In genomic region chr9:136225748-136226679, GRCh38 we compare ENCODE assay signal across 8 cellular contexts. TPM values are rescaled to one million over a fixed set of nuclear protein-coding genes. Genes with fewer than 3 reads are reported as not detected.
DNase-seq lines count a peak whose midpoint lies in the region; ATAC-seq, FAIRE-seq and TF ChIP-seq lines count a peak whose summit lies in the region.

No MANE protein-coding gene starts in this region.

- no peaks in the 10 kb centered on the region for H3K4me1 ChIP-seq in right atrium auricular region

- H3K4me3 Mint-ChIP-seq in activated naive CD4-positive, alpha-beta T cell treated with anti-CD3 and anti-CD28 coated beads, Interleukin-2, amount 10 ng/mL, durations not matched to agents 7 days and 5 days = no peak overlapping the region

- H3K27ac Mint-ChIP-seq in activated naive CD4-positive, alpha-beta T cell treated with anti-CD3 and anti-CD28 coated beads, Interleukin-2, amount 10 ng/mL, durations not matched to agents 7 days and 5 days = peak overlapping the region; percentile 69

- FAIRE-seq in D721Med (lab: Jason Lieb, UNC) = no peak

- no peak for DNase-seq in D721Med (ENCODE audit: insufficient read length, low spot score)
- peak; percentile 36 for DNase-seq in SHP77 treated with DMSO at 0.1 percent for 48 hours (lab: John Stamatoyannopoulos, UW)
- DNase-seq in activated naive CD4-positive, alpha-beta T cell treated with anti-CD3 and anti-CD28 coated beads, Interleukin-2, amount 10 ng/mL, durations not matched to agents 7 days and 5 days = peak; percentile 81
- no peak for DNase-seq in right atrium auricular region (ENCODE audit: low spot score)
- DNase-seq in stimulated activated CD4-positive, alpha-beta T cell treated with anti-CD3 and anti-CD28 coated beads, Interleukin-15, amount 100 ng/mL, for 48 hours (ENCODE audit: low read depth in 2 of 2) = peak; percentile 44 to 59
- no peak for DNase-seq in NCI-H128 (lab: John Stamatoyannopoulos, UW; ENCODE audit: unreplicated experiment)

- peaks cover 10% of the 10 kb centered on the region for H3K36me3 Mint-ChIP-seq in activated naive CD4-positive, alpha-beta T cell treated with anti-CD3 and anti-CD28 coated beads, Interleukin-2, amount 10 ng/mL, durations not matched to agents 7 days and 5 days

- no peak overlapping the region for H3K4me3 ChIP-seq in right atrium auricular region

- ATAC-seq in GM19438 (IDR thresholded peaks at IDR 0.05; ENCODE audit: low read depth, unreplicated experiment) = peak; percentile 52
- ATAC-seq in HG03565 (IDR thresholded peaks at IDR 0.05; ENCODE audit: unreplicated experiment) = peak; percentile 54

- H3K4me1 Mint-ChIP-seq in activated naive CD4-positive, alpha-beta T cell treated with anti-CD3 and anti-CD28 coated beads, Interleukin-2, amount 10 ng/mL, durations not matched to agents 7 days and 5 days = peaks cover 4% of the 10 kb centered on the region

- peak; percentile 86 for TF ChIP-seq CTCF in D721Med (IDR thresholded peaks at IDR 0.05; ENCODE audit: insufficient read depth, missing control alignments)
- TF ChIP-seq CTCF in right atrium auricular region (IDR thresholded peaks at IDR 0.05) = peak; percentile 54 to 77

- no peaks in the 10 kb centered on the region for H3K27me3 Mint-ChIP-seq in activated naive CD4-positive, alpha-beta T cell treated with anti-CD3 and anti-CD28 coated beads, Interleukin-2, amount 10 ng/mL, durations not matched to agents 7 days and 5 days

- no peaks in the 10 kb centered on the region for H3K9me3 ChIP-seq in right atrium auricular region

- no peak overlapping the region for H3K27ac ChIP-seq in right atrium auricular region

- H3K9me3 Mint-ChIP-seq in activated naive CD4-positive, alpha-beta T cell treated with anti-CD3 and anti-CD28 coated beads, Interleukin-2, amount 10 ng/mL, durations not matched to agents 7 days and 5 days = no peaks in the 10 kb centered on the region

- H3K27me3 ChIP-seq in right atrium auricular region = no peaks in the 10 kb centered on the region

- CTCF ChIA-PET in activated naive CD4-positive, alpha-beta T cell treated with anti-CD3 and anti-CD28 coated beads, Interleukin-2, amount 10 ng/mL, durations not matched to agents 7 days and 5 days (lab: Charles Lee) = interaction anchor here (1.2 to 1.9 kb wide), 5 partner anchors 8 to 57 kb away, joined by 3 to 8 read pairs (median 3); no protein-coding TSS in a partner anchor

- peaks cover 17% of the 10 kb centered on the region for H3K36me3 ChIP-seq in right atrium auricular region

RNA-seq across cellular contexts. Expression of gene QSOX2, which starts 19.6 kb away (rescaled TPM):
- total RNA-seq in right atrium auricular region = 1 to 10 TPM; 3.2 to 6.3 TPM

RNA-seq across cellular contexts. Expression of gene LHX3, which starts 21.1 kb away (rescaled TPM):
- under 1 TPM in 1 of 2 donors, not detected in 1; 0.16 TPM for total RNA-seq in right atrium auricular region

Comparison
In these comparisons a context has a peak if more than half of its experiments do, and no peak if none do; other contexts are left out.
1. DNase-seq: peak in SHP77 treated with DMSO at 0.1 percent for 48 hours (single experiment), activated naive CD4-positive, alpha-beta T cell treated with anti-CD3 and anti-CD28 coated beads, Interleukin-2, amount 10 ng/mL, durations not matched to agents 7 days and 5 days (single experiment) and stimulated activated CD4-positive, alpha-beta T cell treated with anti-CD3 and anti-CD28 coated beads, Interleukin-15, amount 100 ng/mL, for 48 hours (2 of 2); none in D721Med (single experiment), right atrium auricular region (single experiment) and NCI-H128 (single experiment).